19 cellular contexts compared by ENCODE assay signal in the genomic region with DNA sequence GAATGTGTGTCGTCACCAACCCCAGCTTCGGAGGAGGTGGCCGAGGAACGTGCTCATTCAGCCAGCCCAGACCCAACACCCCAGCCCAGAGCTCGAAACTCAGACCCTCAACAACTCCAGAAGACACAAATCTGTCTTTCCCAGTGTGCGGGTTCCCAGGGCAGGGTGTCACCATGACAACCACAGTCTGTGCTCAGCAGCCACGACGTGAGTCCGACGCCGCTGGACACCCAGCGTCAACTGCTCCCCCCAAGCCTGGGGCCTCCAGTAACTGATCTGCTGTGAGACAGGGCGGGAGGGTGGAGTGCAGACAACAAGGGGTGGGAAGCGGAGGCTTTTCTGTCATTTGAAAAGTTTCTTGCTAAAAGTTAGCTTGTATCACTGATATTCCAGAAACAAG.
DNase-seq lines count a peak whose midpoint lies in the region; ATAC-seq and TF ChIP-seq lines count a peak whose summit lies in the region.
"Had no signal": no experiment of that assay in that cellular context is flagged by ENCODE, and none has a peak within 500 bp of the region (broad histone marks: within the 10 kb centered on the region; RNA-seq: fewer than 3 reads in every experiment).

No MANE protein-coding gene starts in this region.

- H2AK5ac ChIP-seq in neuronal stem cell (ENCODE audit: low read depth, low read length), result no peak overlapping the region

- no peaks in the 10 kb centered on the region for H3K9me3 Mint-ChIP-seq in CD4-positive, CD25-positive, alpha-beta regulatory T cell
- peaks cover 0 to 1% (median 0%) of the 10 kb centered on the region in 6 donors for H3K9me3 Mint-ChIP-seq in immature natural killer cell

- H3K4me1 Mint-ChIP-seq in CD4-positive, CD25-positive, alpha-beta regulatory T cell, result peaks cover 6 to 44% (median 10%) of the 10 kb centered on the region in 4 donors
- H3K4me1 Mint-ChIP-seq in immature natural killer cell, result peaks cover 0 to 3% of the 10 kb centered on the region in 2 donors

- H3K18ac ChIP-seq in neuronal stem cell (ENCODE audit: low read length), result peak overlapping the region; percentile 2

- no peak overlapping the region for H3K9ac ChIP-seq in neuronal stem cell (ENCODE audit: low read depth, low read length, poor library complexity)

- no peaks in the 10 kb centered on the region for H3K36me3 ChIP-seq in CD4-positive, CD25-positive, alpha-beta regulatory T cell (ENCODE audit: control insufficient read depth, insufficient read depth, low read length)
- H3K36me3 ChIP-seq in KOPT-K1 (ENCODE audit: insufficient read depth, low read length) (peaks cover 57% of the 10 kb centered on the region), neuronal stem cell (replicated peaks in 1 of 2; ENCODE audit: control insufficient read depth in 2 of 2, insufficient read depth in 2 of 2, low read length in 2 of 2) (peaks cover 18 to 32% of the 10 kb centered on the region in 2 donors)
- H3K36me3 ChIP-seq: MG63 had no signal

- peaks cover 20% of the 10 kb centered on the region for H3K4me1 ChIP-seq in CD4-positive, CD25-positive, alpha-beta regulatory T cell (ENCODE audit: control insufficient read depth, insufficient read depth, low read length, poor library complexity, severe bottlenecking)
- peaks cover 24 to 34% of the 10 kb centered on the region in 2 donors for H3K4me1 ChIP-seq in neuronal stem cell (ENCODE audit: control insufficient read depth in 2 of 2, insufficient read depth in 1 of 2, low read depth in 1 of 2, low read length in 2 of 2)

- H3K9me3 ChIP-seq in CD4-positive, CD25-positive, alpha-beta regulatory T cell (ENCODE audit: control insufficient read depth in 2 of 2, low read length in 2 of 2), result no peaks in the 10 kb centered on the region
- H3K9me3 ChIP-seq in KOPT-K1 (ENCODE audit: insufficient read depth, low read length, poor library complexity, severe bottlenecking) (peaks cover 11% of the 10 kb centered on the region), neuronal stem cell (replicated peaks in 1 of 2; ENCODE audit: control insufficient read depth in 2 of 2, insufficient read depth in 1 of 2, low read depth in 1 of 2, low read length in 2 of 2) (peaks cover 6 to 8% of the 10 kb centered on the region in 2 donors)
- H3K9me3 ChIP-seq: MG63 had no signal

- no CpG with 5 or more reads among the region's 14 CpGs for WGBS in neuronal stem cell (ENCODE audit: extremely low coverage in 2 of 2, insufficient read length in 2 of 2, insufficient replicate concordance in 1 of 2), 2 donors

- no peak for DNase-seq in CD4-positive, CD25-positive, alpha-beta regulatory T cell
- DNase-seq in left kidney (ENCODE audit: low read depth, low spot score) (peak; percentile 91), neuronal stem cell (ENCODE audit: low spot score) (no peak), COLO829 (ENCODE audit: low spot score) (no peak), immature natural killer cell (no peak), omental fat pad (ENCODE audit: low spot score) (no peak)
- DNase-seq: H9, Karpas-422, MG63, NCI-H1092, NCI-H146, NCI-H2029 treated with DMSO at 0.1 percent for 48 hours, NCI-H2171, NCI-H446 treated with DMSO at 0.1 percent for 48 hours, NCI-H69, Right ventricle myocardium superior had no signal

- H3K23ac ChIP-seq in neuronal stem cell (ENCODE audit: low read depth, low read length, poor library complexity), result no peak overlapping the region

- no peaks in the 10 kb centered on the region for H3K27me3 ChIP-seq in CD4-positive, CD25-positive, alpha-beta regulatory T cell (ENCODE audit: control insufficient read depth, insufficient read depth, low read length)
- peaks cover 0 to 2% (median 0%) of the 10 kb centered on the region in 3 experiments for H3K27me3 ChIP-seq in neuronal stem cell (ENCODE audit: control insufficient read depth in 3 of 3, insufficient read depth in 3 of 3, low read depth in 1 of 3, low read length in 3 of 3)
- H3K27me3 ChIP-seq: MG63 had no signal

- H2BK5ac ChIP-seq in neuronal stem cell (ENCODE audit: low read length), result no peak overlapping the region

- no peak overlapping the region for H3K4me3 Mint-ChIP-seq in CD4-positive, CD25-positive, alpha-beta regulatory T cell
- H3K4me3 Mint-ChIP-seq in immature natural killer cell, result no peak overlapping the region
- H3K4me3 Mint-ChIP-seq: CD14-positive monocyte, H9 had no signal

- H3K27ac ChIP-seq in CD4-positive, CD25-positive, alpha-beta regulatory T cell (ENCODE audit: insufficient read depth, low read length, poor library complexity, severe bottlenecking), result peak overlapping the region; percentile 24
- peak overlapping the region; percentile 97 for H3K27ac ChIP-seq in KOPT-K1 (ENCODE audit: low read depth, low read length, poor library complexity, severe bottlenecking)
- H3K27ac ChIP-seq in neuronal stem cell (replicated peaks; ENCODE audit: low read length), result no peak overlapping the region

- no peak overlapping the region for H2AFZ ChIP-seq in neuronal stem cell (ENCODE audit: low read length)

- peaks cover 17% of the 10 kb centered on the region for H3K36me3 Mint-ChIP-seq in CD4-positive, CD25-positive, alpha-beta regulatory T cell
- peaks cover 0 to 11% (median 11%) of the 10 kb centered on the region in 3 donors for H3K36me3 Mint-ChIP-seq in immature natural killer cell

- H2BK15ac ChIP-seq in neuronal stem cell (ENCODE audit: low read length), result no peak overlapping the region

- H3K4ac ChIP-seq in neuronal stem cell (ENCODE audit: low read length), result no peak overlapping the region

- no peak overlapping the region for H4K91ac ChIP-seq in neuronal stem cell (ENCODE audit: low read depth, low read length, poor library complexity)

- H4K8ac ChIP-seq in neuronal stem cell (ENCODE audit: low read depth, low read length), result no peak overlapping the region

- no peak for ATAC-seq in CD4-positive, CD25-positive, alpha-beta regulatory T cell (ENCODE audit: low read depth in 2 of 2)
- no peak for ATAC-seq in omental fat pad (ENCODE audit: low FRiP score)
- ATAC-seq in HG03039 (IDR thresholded peaks at IDR 0.05; ENCODE audit: unreplicated experiment), result no peak

- H3K4me3 ChIP-seq in CD4-positive, CD25-positive, alpha-beta regulatory T cell (ENCODE audit: low read depth, low read length), result no peak overlapping the region
- H3K4me3 ChIP-seq in neuronal stem cell (ENCODE audit: low read length in 2 of 2), result no peak overlapping the region
- H3K4me3 ChIP-seq: MG63 had no signal

- H3K4me2 ChIP-seq in neuronal stem cell (ENCODE audit: insufficient read depth, low read length, poor library complexity, severe bottlenecking), result no peak overlapping the region

- H3K27me3 Mint-ChIP-seq in CD4-positive, CD25-positive, alpha-beta regulatory T cell, result no peaks in the 10 kb centered on the region
- peaks cover 0 to 3% (median 0%) of the 10 kb centered on the region in 3 donors for H3K27me3 Mint-ChIP-seq in immature natural killer cell (ENCODE audit: low read depth in 3 of 3)

- TF ChIP-seq CTCF in omental fat pad (IDR thresholded peaks at IDR 0.05), result no peak

- H3K27ac Mint-ChIP-seq in CD4-positive, CD25-positive, alpha-beta regulatory T cell, result peak overlapping the region in 2 of 3 donors; percentile 55 to 82
- H3K27ac Mint-ChIP-seq in immature natural killer cell, result no peak overlapping the region

- no peak overlapping the region for H2BK12ac ChIP-seq in neuronal stem cell (ENCODE audit: low read length)

- no peak overlapping the region for H2BK120ac ChIP-seq in neuronal stem cell (ENCODE audit: low read depth, low read length)

- H3K79me1 ChIP-seq in neuronal stem cell (ENCODE audit: low read depth, low read length), result no peaks in the 10 kb centered on the region

- no peak overlapping the region for H3K14ac ChIP-seq in neuronal stem cell (ENCODE audit: low read length)

Comparison
In these comparisons a context has a peak if more than half of its experiments do, and no peak if none do; other contexts are left out.
1. H3K27ac Mint-ChIP-seq: peak in CD4-positive, CD25-positive, alpha-beta regulatory T cell (2 of 3); none in immature natural killer cell (0 of 6).